18 cellular contexts compared by ENCODE assay signal in genomic region chr15:100732359-100733055, GRCh38.
DNase-seq lines count a peak whose midpoint lies in the region; ATAC-seq and TF ChIP-seq lines count a peak whose summit lies in the region.
"Had no signal": no experiment of that assay in that cellular context is flagged by ENCODE, and none has a peak within 500 bp of the region (broad histone marks: within the 10 kb centered on the region; RNA-seq: fewer than 3 reads in every experiment).

No MANE protein-coding gene starts in this region.

- H3K4me3 ChIP-seq in cardiac fibroblast (replicated peaks in 1 of 2; ENCODE audit: low read depth in 2 of 2, low read length in 2 of 2): no peak overlapping the region
- H3K4me3 ChIP-seq: heart left ventricle, thoracic aorta had no signal

- TF ChIP-seq CTCF in cardiac fibroblast (IDR thresholded peaks at IDR 0.05; ENCODE audit: low read depth, low read length) (no peak), omental fat pad (IDR thresholded peaks at IDR 0.05) (no peak)

- DNase-seq in AG20443 (ENCODE audit: low spot score) (peak; percentile 49), NCI-H226 (peak; percentile 53), cardiac fibroblast (ENCODE audit: low read depth in 2 of 2) (peak; percentile 35 to 45), omental fat pad (ENCODE audit: low spot score) (no peak), DMS53 treated with DMSO at 0.1 percent for 48 hours (lab: John Stamatoyannopoulos, UW; ENCODE audit: unreplicated experiment) (no peak), GM19240 (ENCODE audit: insufficient read length, low spot score) (no peak), D341Med (ENCODE audit: low spot score) (no peak), iPS-NIHi7 (ENCODE audit: extremely low spot score) (no peak)
- DNase-seq: activated CD4-positive, alpha-beta T cell treated with anti-CD3 and anti-CD28 coated beads, Interleukin-2, amount 50 U/mL, for 1 hour; activated T-cell treated with anti-CD3 and anti-CD28 coated beads, Interleukin-2, amount 50 U/mL, for 48 hours; DMS153; heart left ventricle; NCI-H2107; NCI-H82; stimulated activated CD4-positive, alpha-beta T cell treated with anti-CD3 and anti-CD28 coated beads, Interleukin-2, amount 100 ng/mL, for 48 hours; T-helper 9 cell had no signal

- ATAC-seq in omental fat pad (ENCODE audit: low FRiP score): peak; percentile 28
- ATAC-seq: left lobe of liver had no signal

Comparison
In these comparisons a context has a peak if more than half of its experiments do, and no peak if none do; other contexts are left out.
1. DNase-seq: peak in AG20443 (single experiment), NCI-H226 (single experiment) and cardiac fibroblast (2 of 2); none in omental fat pad (single experiment), DMS53 treated with DMSO at 0.1 percent for 48 hours (single experiment), GM19240 (single experiment), D341Med (single experiment) and iPS-NIHi7 (single experiment).